Comparison of ENCODE assay signal across 26 cellular contexts in genomic region chr3:50467932-50468331, GRCh38. TPM values are rescaled to one million over a fixed set of nuclear protein-coding genes. Genes with fewer than 3 reads are reported as not detected.
"Had no signal": no experiment of that assay in that cellular context is flagged by ENCODE, and none has a peak within 500 bp of the region (broad histone marks: within the 10 kb centered on the region; RNA-seq: fewer than 3 reads in every experiment).

No MANE protein-coding gene starts in this region.

- H3K27ac Mint-ChIP-seq: endodermal cell, mesothelial cell of epicardium had no signal

- H3K4me1 Mint-ChIP-seq: mesothelial cell of epicardium had no signal

- H3K9me3 ChIP-seq: esophagus squamous epithelium, gastrocnemius medialis, heart right ventricle, left lung, lower lobe of right lung, mucosa of descending colon had no signal

- H3K4me3 Mint-ChIP-seq: endodermal cell, mesothelial cell of epicardium had no signal

- H3K36me3 ChIP-seq: esophagus squamous epithelium, gastrocnemius medialis, heart right ventricle, left lung, lower lobe of right lung had no signal

- ATAC-seq: esophagus mucosa, gastrocnemius medialis, heart right ventricle, left cardiac atrium, left lung, left ventricle myocardium superior, lower lobe of right lung, mucosa of descending colon had no signal

- H3K27ac ChIP-seq: coronary artery, dorsolateral prefrontal cortex, epithelial cell of prostate, esophagus squamous epithelium, gastrocnemius medialis, heart right ventricle, left lung, lower lobe of right lung had no signal

- DNase-seq: dermis blood vessel endothelial cell; dorsolateral prefrontal cortex; effector CD4-positive, alpha-beta T cell; effector memory CD4-positive, alpha-beta T cell; endodermal cell; erythroblast; esophagus squamous epithelium; foreskin fibroblast; foreskin melanocyte; gastrocnemius medialis; glutamatergic neuron; head of caudate nucleus; heart right ventricle; hippocampal formation; left cardiac atrium; left lung; left ventricle myocardium superior; lower lobe of right lung; mesenchymal stem cell; mucosa of descending colon had no signal

- H3K9me3 Mint-ChIP-seq: endodermal cell, mesothelial cell of epicardium had no signal

- H3K27me3 ChIP-seq: esophagus squamous epithelium, gastrocnemius medialis, heart right ventricle, left lung had no signal

- H3K4me3 ChIP-seq: coronary artery, dorsolateral prefrontal cortex, esophagus squamous epithelium, gastrocnemius medialis, heart right ventricle, left lung, lower lobe of right lung, mucosa of descending colon had no signal

- H3K36me3 Mint-ChIP-seq: mesothelial cell of epicardium had no signal

- H3K4me1 ChIP-seq: esophagus squamous epithelium, gastrocnemius medialis, heart right ventricle, left lung, lower lobe of right lung had no signal

RNA-seq across cellular contexts. Expression of gene CACNA2D2, which starts 35.5 kb away (rescaled TPM):
- total RNA-seq: dermis blood vessel endothelial cell, glomerular endothelial cell, myocyte had no signal
